ENCODE assay signal across 17 cellular contexts in genomic region chr4:177974461-177974860, GRCh38.
"Had no signal": no experiment of that assay in that cellular context is flagged by ENCODE, and none has a peak within 500 bp of the region (broad histone marks: within the 10 kb centered on the region; RNA-seq: fewer than 3 reads in every experiment).

No MANE protein-coding gene starts in this region.

- H3K4me3 ChIP-seq: esophagus squamous epithelium, gastroesophageal sphincter, prostate gland, thyroid gland, uterus had no signal

- H3K27me3 ChIP-seq: esophagus squamous epithelium, gastroesophageal sphincter, thyroid gland, uterus had no signal

- H3K36me3 ChIP-seq: esophagus squamous epithelium, gastroesophageal sphincter, prostate gland, thyroid gland, uterus had no signal

- DNase-seq: effector memory CD8-positive, alpha-beta T cell; esophagus squamous epithelium; foreskin fibroblast; immature natural killer cell; kidney; mesendoderm; naive B cell; retina; small intestine; stimulated activated CD4-positive, alpha-beta T cell treated with anti-CD3 and anti-CD28 coated beads, Interleukin-2, amount 100 ng/mL, for 48 hours; stimulated activated naive CD4-positive, alpha-beta T cell treated with Interleukin-2 at 50 U/mL for 16 hours; thyroid gland; uterus had no signal

- H3K27ac ChIP-seq: epithelial cell of prostate, esophagus squamous epithelium, gastroesophageal sphincter, parathyroid adenoma, prostate gland, thyroid gland, uterus had no signal

- H3K9ac ChIP-seq: parathyroid adenoma had no signal

- H3K4me1 ChIP-seq: esophagus squamous epithelium, gastroesophageal sphincter, parathyroid adenoma, prostate gland, thyroid gland, uterus had no signal

- ATAC-seq: effector memory CD8-positive, alpha-beta T cell; gastroesophageal sphincter had no signal

- H2AFZ ChIP-seq: parathyroid adenoma had no signal

- H3K9me3 ChIP-seq: esophagus squamous epithelium, gastroesophageal sphincter, prostate gland, thyroid gland, uterus had no signal
